Comparison of ENCODE assay signal across 8 cellular contexts in genomic region chr15:85706779-85707518, GRCh38.
DNase-seq lines count a peak whose midpoint lies in the region; ATAC-seq and TF ChIP-seq lines count a peak whose summit lies in the region.

No MANE protein-coding gene starts in this region.

- H3K9me3 ChIP-seq in spleen (no peaks in the 10 kb centered on the region), A673 (ENCODE audit: low read depth, low read length, poor library complexity, severe bottlenecking) (no peaks in the 10 kb centered on the region)

- no peaks in the 10 kb centered on the region for H3K27me3 Mint-ChIP-seq in activated CD8-positive, alpha-beta T cell treated with anti-CD3 and anti-CD28 coated beads, Interleukin-2, amount 10 ng/mL, durations not matched to agents 7 days and 5 days (ENCODE audit: low read depth)

- no peak for TF ChIP-seq CTCF in spleen (IDR thresholded peaks at IDR 0.05 in 8 of 11, conservative IDR thresholded peaks at IDR 0.05 in 3 of 11)
- no peak for TF ChIP-seq CTCF in A673 (conservative IDR thresholded peaks at IDR 0.05; ENCODE audit: low read depth, low read length)

- H3K4me3 ChIP-seq in spleen (peak overlapping the region in 5 of 8 donors; percentile 10 to 49 (median 19)), A673 (ENCODE audit: low read depth, low read length, poor library complexity, severe bottlenecking) (no peak overlapping the region)

- CTCF ChIA-PET in activated CD8-positive, alpha-beta T cell treated with anti-CD3 and anti-CD28 coated beads, Interleukin-2, amount 10 ng/mL, durations not matched to agents 7 days and 5 days (lab: Charles Lee): interaction anchor here (0.9 to 6.6 kb wide), 5 partner anchors 16 to 411 kb away, joined by 3 to 79 read pairs (median 3); no protein-coding TSS in a partner anchor
- CTCF ChIA-PET in A673 (lab: Charles Lee): no interaction called here

- intact Hi-C loops in spleen (cut with DNase I; ENCODE audit: low total_unique reads) (loop anchor here (10.0 kb wide), 1 partner anchor 82 kb away; no protein-coding TSS in a partner anchor), A673 (cut with micrococcal nuclease; ENCODE audit: unreplicated experiment) (no loop called here)

- peak overlapping the region; percentile 71 for H3K4me3 Mint-ChIP-seq in activated CD8-positive, alpha-beta T cell treated with anti-CD3 and anti-CD28 coated beads, Interleukin-2, amount 10 ng/mL, durations not matched to agents 7 days and 5 days

- WGBS in spleen, 5 donors: 7 to 15% (median 12%) methylated on average over 5 of the region's 5 CpGs

- H3K27me3 ChIP-seq in spleen (replicated peaks in 1 of 7) (no peaks in the 10 kb centered on the region), A673 (replicated peaks; ENCODE audit: insufficient read depth, low read depth, low read length, poor library complexity) (no peaks in the 10 kb centered on the region)

- POLR2A ChIA-PET in activated CD8-positive, alpha-beta T cell treated with anti-CD3 and anti-CD28 coated beads, Interleukin-2, amount 10 ng/mL, durations not matched to agents 7 days and 5 days (lab: Charles Lee): interaction anchor here (0.6 to 9.4 kb wide), 6 partner anchors 16 to 325 kb away, joined by 3 to 174 read pairs (median 3); no protein-coding TSS in a partner anchor
- POLR2A ChIA-PET in A673 (lab: Charles Lee; ENCODE audit: low non-redundant PET): no interaction called here

- no peak for TF ChIP-seq POLR2A in spleen (IDR thresholded peaks at IDR 0.05)

- H3K27ac ChIP-seq in spleen: peak overlapping the region; percentile 75 to 93 (median 90)
- no peak overlapping the region for H3K27ac ChIP-seq in A673 (ENCODE audit: low read depth, low read length, poor library complexity, severe bottlenecking)

- BruUV-seq in A673 (replicated peaks; lab: Mats Ljungman, UMichigan): no TSS peak

- H3K36me3 ChIP-seq in spleen: peaks cover 0 to 77% (median 29%) of the 10 kb centered on the region in 6 donors
- H3K36me3 ChIP-seq in A673 (ENCODE audit: insufficient read depth, low read length, poor library complexity, severe bottlenecking): no peaks in the 10 kb centered on the region

- H3K9me3 Mint-ChIP-seq in activated CD8-positive, alpha-beta T cell treated with anti-CD3 and anti-CD28 coated beads, Interleukin-2, amount 10 ng/mL, durations not matched to agents 7 days and 5 days (ENCODE audit: insufficient read depth): no peaks in the 10 kb centered on the region

- peaks cover 62% of the 10 kb centered on the region for H3K36me3 Mint-ChIP-seq in activated CD8-positive, alpha-beta T cell treated with anti-CD3 and anti-CD28 coated beads, Interleukin-2, amount 10 ng/mL, durations not matched to agents 7 days and 5 days (ENCODE audit: low read depth)

- DNase-seq in activated CD8-positive, alpha-beta T cell treated with anti-CD3 and anti-CD28 coated beads, Interleukin-2, amount 10 ng/mL, durations not matched to agents 7 days and 5 days: peak; percentile 51
- DNase-seq in glomerular visceral epithelial cell (ENCODE audit: extremely low spot score) (peak; percentile 8), spleen (no peak), NCI-H526 (lab: John Stamatoyannopoulos, UW) (no peak), A673 (ENCODE audit: low spot score) (no peak), middle frontal gyrus (ENCODE audit: extremely low spot score, low spot score) (no peak)

- H3K27ac Mint-ChIP-seq in activated CD8-positive, alpha-beta T cell treated with anti-CD3 and anti-CD28 coated beads, Interleukin-2, amount 10 ng/mL, durations not matched to agents 7 days and 5 days: peak overlapping the region; percentile 91

- peak; percentile 26 for ATAC-seq in GM18519 (IDR thresholded peaks at IDR 0.05; ENCODE audit: low FRiP score, unreplicated experiment)
- ATAC-seq in HG03342 (IDR thresholded peaks at IDR 0.05; ENCODE audit: unreplicated experiment): peak; percentile 24
- ATAC-seq in activated CD8-positive, alpha-beta T cell treated with anti-CD3 and anti-CD28 coated beads, Interleukin-2, amount 10 ng/mL, durations not matched to agents 7 days and 5 days: peak; percentile 68

- H3K4me1 ChIP-seq in spleen (peaks cover 47 to 100% (median 85%) of the 10 kb centered on the region in 6 donors), A673 (ENCODE audit: insufficient read depth, low read length, poor library complexity, severe bottlenecking) (peaks cover 12% of the 10 kb centered on the region)

- peaks cover 62% of the 10 kb centered on the region for H3K4me1 Mint-ChIP-seq in activated CD8-positive, alpha-beta T cell treated with anti-CD3 and anti-CD28 coated beads, Interleukin-2, amount 10 ng/mL, durations not matched to agents 7 days and 5 days (ENCODE audit: low read depth)

Comparison
In these comparisons a context has a peak if more than half of its experiments do, and no peak if none do; other contexts are left out.
1. DNase-seq: peak in activated CD8-positive, alpha-beta T cell treated with anti-CD3 and anti-CD28 coated beads, Interleukin-2, amount 10 ng/mL, durations not matched to agents 7 days and 5 days (single experiment) and glomerular visceral epithelial cell (single experiment); none in spleen (single experiment), NCI-H526 (0 of 2), A673 (single experiment) and middle frontal gyrus (single experiment).
2. Peak in every context shown above with its lines, with median percentiles within 50 percentile points of each other: ATAC-seq.